Comparison of ENCODE assay signal across 22 cellular contexts in genomic region chr7:7486362-7486761, GRCh38. TPM values are rescaled to one million over a fixed set of nuclear protein-coding genes. Genes with fewer than 3 reads are reported as not detected.
"Had no signal": no experiment of that assay in that cellular context is flagged by ENCODE, and none has a peak within 500 bp of the region (broad histone marks: within the 10 kb centered on the region; RNA-seq: fewer than 3 reads in every experiment).

No MANE protein-coding gene starts in this region.

- H3K27me3 Mint-ChIP-seq: activated CD8-positive, alpha-beta T cell treated with anti-CD3 and anti-CD28 coated beads for 36 hours; activated naive CD8-positive, alpha-beta T cell treated with anti-CD3 and anti-CD28 coated beads for 36 hours; dendritic cell treated with granulocyte-macrophage colony-stimulating factor and Interleukin-4, amounts not matched to agents 40 ng/mL and 50 ng/mL, for 4 days; stimulated activated naive CD8-positive, alpha-beta T cell treated with anti-CD3 and anti-CD28 coated beads, Interleukin-15, amount 100 ng/mL, for 72 hours had no signal

- H3K4me3 Mint-ChIP-seq: activated CD8-positive, alpha-beta T cell treated with anti-CD3 and anti-CD28 coated beads for 36 hours; activated naive CD8-positive, alpha-beta T cell treated with anti-CD3 and anti-CD28 coated beads for 36 hours; activated T-helper 17 cell treated with anti-CD3 and anti-CD28 coated beads, Interleukin-2, amount 50 U/mL, for 72 hours; dendritic cell treated with granulocyte-macrophage colony-stimulating factor and Interleukin-4, amounts not matched to agents 40 ng/mL and 50 ng/mL, for 4 days; natural killer cell; stimulated activated naive CD8-positive, alpha-beta T cell treated with anti-CD3 and anti-CD28 coated beads, Interleukin-15, amount 100 ng/mL, for 72 hours had no signal

- ATAC-seq: activated CD8-positive, alpha-beta T cell treated with anti-CD3 and anti-CD28 coated beads for 36 hours; activated T-helper 17 cell treated with anti-CD3 and anti-CD28 coated beads, Interleukin-2, amount 50 U/mL, for 72 hours; gastroesophageal sphincter; heart right ventricle; left ventricle myocardium superior; natural killer cell; psoas muscle; right cardiac atrium; stimulated activated naive CD8-positive, alpha-beta T cell treated with anti-CD3 and anti-CD28 coated beads, Interleukin-15, amount 100 ng/mL, for 72 hours had no signal

- H3K27ac Mint-ChIP-seq: activated CD8-positive, alpha-beta T cell treated with anti-CD3 and anti-CD28 coated beads for 36 hours; activated naive CD8-positive, alpha-beta T cell treated with anti-CD3 and anti-CD28 coated beads for 36 hours; activated T-helper 17 cell treated with anti-CD3 and anti-CD28 coated beads, Interleukin-2, amount 50 U/mL, for 72 hours; dendritic cell treated with granulocyte-macrophage colony-stimulating factor and Interleukin-4, amounts not matched to agents 40 ng/mL and 50 ng/mL, for 4 days; natural killer cell; stimulated activated naive CD8-positive, alpha-beta T cell treated with anti-CD3 and anti-CD28 coated beads, Interleukin-15, amount 100 ng/mL, for 72 hours had no signal

- H3K4me1 Mint-ChIP-seq: activated naive CD8-positive, alpha-beta T cell treated with anti-CD3 and anti-CD28 coated beads for 36 hours; activated T-helper 17 cell treated with anti-CD3 and anti-CD28 coated beads, Interleukin-2, amount 50 U/mL, for 72 hours; natural killer cell; stimulated activated naive CD8-positive, alpha-beta T cell treated with anti-CD3 and anti-CD28 coated beads, Interleukin-15, amount 100 ng/mL, for 72 hours had no signal

- H3K36me3 Mint-ChIP-seq: natural killer cell had no signal

- DNase-seq: activated CD4-positive, alpha-beta T cell treated with anti-CD3 and anti-CD28 coated beads for 48 hours; activated CD4-positive, CD25-positive, alpha-beta regulatory T cell; activated CD8-positive, alpha-beta T cell treated with anti-CD3 and anti-CD28 coated beads for 36 hours; activated naive CD4-positive, alpha-beta T cell; activated naive CD8-positive, alpha-beta T cell treated with anti-CD3 and anti-CD28 coated beads for 36 hours; activated T-cell treated with anti-CD3 and anti-CD28 coated beads, Interleukin-2, amount 50 U/mL, for 1 hour; amniotic stem cell; effector CD8-positive, alpha-beta T cell; heart right ventricle; left ventricle myocardium superior; mesenchymal stem cell; natural killer cell; ovary; psoas muscle; right cardiac atrium; stimulated activated CD4-positive, alpha-beta T cell treated with anti-CD3 and anti-CD28 coated beads, Interleukin-2, amount 100 ng/mL, for 24 hours; stimulated activated naive CD8-positive, alpha-beta T cell treated with anti-CD3 and anti-CD28 coated beads, Interleukin-15, amount 100 ng/mL, for 72 hours; transverse colon; uterus had no signal

- H3K9me3 Mint-ChIP-seq: natural killer cell had no signal

RNA-seq across cellular contexts. Expression of gene COL28A1, which starts 49.3 kb away (rescaled TPM):
- total RNA-seq: activated CD8-positive, alpha-beta T cell treated with anti-CD3 and anti-CD28 coated beads for 36 hours had no signal
